ENCODE assay signal across 8 cellular contexts in the genomic region with DNA sequence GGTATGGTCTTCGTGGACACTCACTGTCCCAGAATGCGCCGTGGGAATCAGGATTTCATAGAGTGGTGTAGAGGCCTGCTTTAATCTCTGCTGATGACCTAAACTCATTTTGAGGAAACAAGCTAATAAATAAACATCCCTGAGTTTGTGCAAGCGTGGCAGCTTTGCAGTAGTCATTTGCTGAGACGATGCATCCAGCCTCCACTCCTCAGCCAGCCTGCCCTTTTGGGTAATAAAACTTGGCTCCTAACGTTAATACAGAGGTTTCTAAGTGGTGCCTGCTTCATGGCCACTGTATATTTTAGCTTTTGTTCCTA. TPM values are rescaled to one million over a fixed set of nuclear protein-coding genes. Genes with fewer than 3 reads are reported as not detected.
A peak's percentile ranks its signal among the peaks of the same experiment; 100 is the strongest.
DNase-seq lines count a peak whose midpoint lies in the region; ATAC-seq and TF ChIP-seq lines count a peak whose summit lies in the region.

No MANE protein-coding gene starts in this region.

- peaks cover 9% of the 10 kb centered on the region for H3K4me1 ChIP-seq in NT2/D1 (ENCODE audit: insufficient read depth, insufficient read length)
- H3K4me1 ChIP-seq in trophoblast cell (ENCODE audit: control insufficient read depth in 1 of 2, insufficient read depth in 2 of 2, low read length in 2 of 2) = peaks cover 5 to 6% of the 10 kb centered on the region in 2 experiments
- no peaks in the 10 kb centered on the region; the same call in 1 of the 2 replicates for H3K4me1 ChIP-seq in BE2C

- H2AFZ ChIP-seq in trophoblast cell (ENCODE audit: insufficient read depth, low read length, poor library complexity) = no peak overlapping the region

- peaks cover 14% of the 10 kb centered on the region for H3K27me3 ChIP-seq in NT2/D1 (ENCODE audit: insufficient read depth, insufficient read length)
- H3K27me3 ChIP-seq in trophoblast cell (ENCODE audit: insufficient read depth, low read length) = no peaks in the 10 kb centered on the region
- H3K27me3 ChIP-seq in BE2C = peaks cover 91% of the 10 kb centered on the region

- H3K27ac Mint-ChIP-seq in endothelial cell (ENCODE audit: unreplicated experiment) = no peak overlapping the region

- no peak overlapping the region for H3K4ac ChIP-seq in trophoblast cell (ENCODE audit: low read depth, low read length)

- H3K9ac ChIP-seq in NT2/D1 (ENCODE audit: insufficient read length, low read depth) (peak overlapping the region; percentile 92), trophoblast cell (ENCODE audit: low read length) (no peak overlapping the region)

- H3K27ac ChIP-seq in trophoblast cell (ENCODE audit: low read depth, low read length) = no peak overlapping the region

- peak; percentile 31 for DNase-seq in ELR (ENCODE audit: low read depth)
- DNase-seq in NT2/D1 (ENCODE audit: low read depth, low spot score) = no peak
- no peak for DNase-seq in endothelial cell (ENCODE audit: low spot score)
- no peak for DNase-seq in trophoblast cell
- no peak for DNase-seq in BE2C

- peak overlapping the region; percentile 87 for H3K4me3 Mint-ChIP-seq in endothelial cell (ENCODE audit: unreplicated experiment)

- H3K9me3 ChIP-seq in NT2/D1 (ENCODE audit: insufficient read depth, low read length) (no peaks in the 10 kb centered on the region), trophoblast cell (ENCODE audit: insufficient read depth, low read depth, low read length) (no peaks in the 10 kb centered on the region), BE2C (peaks cover 7% of the 10 kb centered on the region)

- no peak overlapping the region for H3K14ac ChIP-seq in trophoblast cell (ENCODE audit: low read length)

- peaks cover 22% of the 10 kb centered on the region for H3K36me3 ChIP-seq in NT2/D1 (ENCODE audit: insufficient read depth, insufficient read length, low read length)
- H3K36me3 ChIP-seq in trophoblast cell (ENCODE audit: control insufficient read depth in 1 of 2, insufficient read depth in 2 of 2, low read length in 2 of 2) = peaks cover 3 to 4% of the 10 kb centered on the region in 2 experiments
- no peaks in the 10 kb centered on the region for H3K36me3 ChIP-seq in BE2C

- no CpG with 5 or more reads among the region's 6 CpGs for WGBS in trophoblast cell (ENCODE audit: extremely low coverage, insufficient coverage, insufficient read length)

- H2BK12ac ChIP-seq in trophoblast cell (ENCODE audit: low read length) = no peak overlapping the region

- no peak overlapping the region for H2BK120ac ChIP-seq in trophoblast cell (ENCODE audit: insufficient read depth, low read length, poor library complexity)

- no peaks in the 10 kb centered on the region for H3K9me3 Mint-ChIP-seq in endothelial cell (ENCODE audit: unreplicated experiment)

- no peak overlapping the region for H4K12ac ChIP-seq in trophoblast cell (ENCODE audit: low read depth, low read length)

- peaks cover 10% of the 10 kb centered on the region for H3K79me1 ChIP-seq in trophoblast cell (ENCODE audit: low read length)

- no peak overlapping the region for H3K18ac ChIP-seq in trophoblast cell (ENCODE audit: low read length)

- no peak overlapping the region for H4K8ac ChIP-seq in trophoblast cell (ENCODE audit: low read depth, low read length)

- peaks cover 5% of the 10 kb centered on the region for H3K79me2 ChIP-seq in trophoblast cell (ENCODE audit: control insufficient read depth, insufficient read depth, low read length, poor library complexity)

- H3K27me3 Mint-ChIP-seq in endothelial cell (ENCODE audit: unreplicated experiment) = peaks cover 9% of the 10 kb centered on the region

- TF ChIP-seq CTCF in endothelial cell (IDR thresholded peaks at IDR 0.05; ENCODE audit: unreplicated experiment) (no peak), BE2C (IDR thresholded peaks at IDR 0.05; ENCODE audit: low read depth, low read length) (no peak)

- no peak overlapping the region for H4K91ac ChIP-seq in trophoblast cell (ENCODE audit: low read depth, low read length)

- peaks cover 12% of the 10 kb centered on the region for H3K4me1 Mint-ChIP-seq in endothelial cell (ENCODE audit: unreplicated experiment)

- ATAC-seq in HG03135 (IDR thresholded peaks at IDR 0.05; ENCODE audit: unreplicated experiment) = no peak
- ATAC-seq in GM21515 (IDR thresholded peaks at IDR 0.05; ENCODE audit: unreplicated experiment) = no peak
- ATAC-seq in HG03280 (IDR thresholded peaks at IDR 0.05; ENCODE audit: unreplicated experiment) = no peak

- H2BK5ac ChIP-seq in trophoblast cell (ENCODE audit: low read depth, low read length, poor library complexity) = no peak overlapping the region

- H3K4me2 ChIP-seq in trophoblast cell (ENCODE audit: low read length) = peak overlapping the region; percentile 86

- H3K36me3 Mint-ChIP-seq in endothelial cell (ENCODE audit: low read depth, unreplicated experiment) = no peaks in the 10 kb centered on the region

- no peak overlapping the region for H2AK5ac ChIP-seq in trophoblast cell (ENCODE audit: low read length)

- peak overlapping the region; percentile 83 for H3K4me3 ChIP-seq in NT2/D1 (ENCODE audit: insufficient read length, low read depth)
- H3K4me3 ChIP-seq in trophoblast cell (ENCODE audit: low read depth, low read length) = no peak overlapping the region
- no peak overlapping the region for H3K4me3 ChIP-seq in BE2C (ENCODE audit: low read depth, low read length)

- H3K23ac ChIP-seq in trophoblast cell (ENCODE audit: low read length) = no peak overlapping the region

RNA-seq across cellular contexts. Expression of gene DGKE, which starts 1.3 kb away (rescaled TPM):
- total RNA-seq in endothelial cell (ENCODE audit: unreplicated experiment) = 3.3 TPM
- polyA plus RNA-seq in trophoblast cell (2013) = 3.6 TPM in 2 replicates
- 0.17 TPM for polyA plus RNA-seq in BE2C (2012; ENCODE audit: insufficient read depth, insufficient read length, low read depth)

RNA-seq across cellular contexts. Expression of gene C17orf67, which starts 1.5 kb away (rescaled TPM):
- total RNA-seq in endothelial cell (ENCODE audit: unreplicated experiment) = 1.7 TPM
- 0.82 and 0.90 TPM in 2 replicates for polyA plus RNA-seq in trophoblast cell (2013)
- polyA plus RNA-seq in BE2C (2012; ENCODE audit: insufficient read depth, insufficient read length, low read depth) = not detected
